In the genomic region with DNA sequence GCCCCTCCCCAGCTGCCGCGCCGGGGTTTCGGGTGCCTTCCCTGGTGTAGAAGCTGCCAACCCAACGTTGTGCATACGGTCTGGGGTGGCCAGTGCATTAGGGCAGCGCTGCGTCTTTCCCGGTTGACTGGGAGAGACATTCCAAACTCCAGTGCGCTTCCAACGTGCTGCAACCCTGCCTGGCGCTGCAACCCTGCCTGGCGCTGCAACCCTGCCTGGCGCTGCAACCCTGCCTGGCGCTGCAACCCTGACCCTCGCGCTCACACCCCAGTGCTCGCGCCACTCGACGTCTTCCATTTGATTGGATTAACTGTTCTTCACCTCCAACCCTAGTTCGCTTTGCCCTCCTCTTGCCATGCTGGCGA, we compare ENCODE assay signal across 10 cellular contexts. TPM values are rescaled to one million over a fixed set of nuclear protein-coding genes. Genes with fewer than 3 reads are reported as not detected.
DNase-seq lines count a peak whose midpoint lies in the region; ATAC-seq, FAIRE-seq and TF ChIP-seq lines count a peak whose summit lies in the region.
"Had no signal": no experiment of that assay in that cellular context is flagged by ENCODE, and none has a peak within 500 bp of the region (broad histone marks: within the 10 kb centered on the region; RNA-seq: fewer than 3 reads in every experiment).

No MANE protein-coding gene starts in this region.

- peaks cover 73% of the 10 kb centered on the region for H3K27me3 ChIP-seq in HUES48 (ENCODE audit: control insufficient read depth, insufficient read depth, low read length)
- peaks cover 56% of the 10 kb centered on the region for H3K27me3 ChIP-seq in astrocyte (ENCODE audit: insufficient read depth, low read length)
- peaks cover 49% of the 10 kb centered on the region for H3K27me3 ChIP-seq in keratinocyte (ENCODE audit: control insufficient read depth, extremely low read depth, insufficient read depth, low read length)

- H3K36me3 ChIP-seq in HUES48 (ENCODE audit: control insufficient read depth, insufficient read depth, low read length) (no peaks in the 10 kb centered on the region), astrocyte (ENCODE audit: insufficient read depth, low read length) (no peaks in the 10 kb centered on the region), keratinocyte (ENCODE audit: control insufficient read depth in 2 of 2, extremely low read depth in 1 of 2, insufficient read depth in 2 of 2, low read length in 2 of 2) (peaks cover 0 to 3% of the 10 kb centered on the region in 2 experiments)

- H3K4me3 ChIP-seq in HUES48 (ENCODE audit: low read depth, low read length) (peak overlapping the region; percentile 81), astrocyte (ENCODE audit: insufficient read depth, low read depth, low read length) (peak overlapping the region; percentile 45), keratinocyte (ENCODE audit: control insufficient read depth in 2 of 3, extremely low read depth in 1 of 3, insufficient read depth in 2 of 3, low read depth in 1 of 3, low read length in 3 of 3) (peak overlapping the region; percentile 54 to 70 (median 70))

- peak overlapping the region; percentile 78 for H2AFZ ChIP-seq in astrocyte (ENCODE audit: low read depth, low read length)
- H2AFZ ChIP-seq in keratinocyte (ENCODE audit: control insufficient read depth, low read length): peak overlapping the region; percentile 90

- peak overlapping the region; percentile 81 for H3K4me3 Mint-ChIP-seq in astrocyte (ENCODE audit: unreplicated experiment)
- peak overlapping the region; percentile 73 to 77 for H3K4me3 Mint-ChIP-seq in stimulated activated naive B cell treated with anti-CD40 and anti-IgM and Interleukin-4, amounts not matched to agents 10 μg/mL and 1 μg/mL and 100 μg/mL, for 72 hours
- no peak overlapping the region for H3K4me3 Mint-ChIP-seq in activated CD4-positive, alpha-beta T cell treated with anti-CD3 and anti-CD28 coated beads, Interleukin-2, amount 10 ng/mL, durations not matched to agents 7 days and 5 days

- FAIRE-seq in astrocyte (lab: Jason Lieb, UNC) (no peak), keratinocyte (lab: Jason Lieb, UNC) (no peak)
- FAIRE-seq: GM19239 had no signal

- H3K79me2 ChIP-seq in astrocyte (ENCODE audit: insufficient read depth, low read length) (no peaks in the 10 kb centered on the region), keratinocyte (ENCODE audit: control insufficient read depth, insufficient read depth, low read length) (no peaks in the 10 kb centered on the region)

- POLR2A ChIA-PET in activated CD4-positive, alpha-beta T cell treated with anti-CD3 and anti-CD28 coated beads, Interleukin-2, amount 10 ng/mL, durations not matched to agents 7 days and 5 days (lab: Charles Lee): no interaction called here

- DNase-seq in astrocyte (ENCODE audit: low read depth) (no peak), keratinocyte (ENCODE audit: low read depth, low spot score) (no peak)
- DNase-seq in stimulated activated naive B cell treated with anti-CD40 and anti-IgM and Interleukin-4, amounts not matched to agents 10 μg/mL and 1 μg/mL and 100 μg/mL, for 72 hours: no peak
- no peak for DNase-seq in activated CD4-positive, alpha-beta T cell treated with anti-CD3 and anti-CD28 coated beads, Interleukin-2, amount 10 ng/mL, durations not matched to agents 7 days and 5 days
- DNase-seq: SIG-M5 had no signal

- H3K27ac Mint-ChIP-seq in astrocyte (ENCODE audit: unreplicated experiment): no peak overlapping the region
- no peak overlapping the region for H3K27ac Mint-ChIP-seq in stimulated activated naive B cell treated with anti-CD40 and anti-IgM and Interleukin-4, amounts not matched to agents 10 μg/mL and 1 μg/mL and 100 μg/mL, for 72 hours
- no peak overlapping the region for H3K27ac Mint-ChIP-seq in activated CD4-positive, alpha-beta T cell treated with anti-CD3 and anti-CD28 coated beads, Interleukin-2, amount 10 ng/mL, durations not matched to agents 7 days and 5 days

- peaks cover 57% of the 10 kb centered on the region for H3K27me3 Mint-ChIP-seq in astrocyte (ENCODE audit: low read depth, unreplicated experiment)
- H3K27me3 Mint-ChIP-seq in stimulated activated naive B cell treated with anti-CD40 and anti-IgM and Interleukin-4, amounts not matched to agents 10 μg/mL and 1 μg/mL and 100 μg/mL, for 72 hours: peaks cover 59 to 86% of the 10 kb centered on the region in 2 donors
- peaks cover 59% of the 10 kb centered on the region for H3K27me3 Mint-ChIP-seq in activated CD4-positive, alpha-beta T cell treated with anti-CD3 and anti-CD28 coated beads, Interleukin-2, amount 10 ng/mL, durations not matched to agents 7 days and 5 days

- peaks cover 2% of the 10 kb centered on the region for H3K4me1 Mint-ChIP-seq in astrocyte (ENCODE audit: low read depth, unreplicated experiment)
- H3K4me1 Mint-ChIP-seq in stimulated activated naive B cell treated with anti-CD40 and anti-IgM and Interleukin-4, amounts not matched to agents 10 μg/mL and 1 μg/mL and 100 μg/mL, for 72 hours: peaks cover 17 to 28% of the 10 kb centered on the region in 2 donors
- H3K4me1 Mint-ChIP-seq in activated CD4-positive, alpha-beta T cell treated with anti-CD3 and anti-CD28 coated beads, Interleukin-2, amount 10 ng/mL, durations not matched to agents 7 days and 5 days: peaks cover 15% of the 10 kb centered on the region

- CTCF ChIA-PET in activated CD4-positive, alpha-beta T cell treated with anti-CD3 and anti-CD28 coated beads, Interleukin-2, amount 10 ng/mL, durations not matched to agents 7 days and 5 days (lab: Charles Lee): interaction anchor here (1.0 kb wide), 1 partner anchor 24 kb away, joined by 5 read pairs; no protein-coding TSS in a partner anchor

- peaks cover 7% of the 10 kb centered on the region for H3K4me1 ChIP-seq in HUES48 (ENCODE audit: control insufficient read depth, insufficient read depth, low read length)
- H3K4me1 ChIP-seq in astrocyte (ENCODE audit: insufficient read depth, low read length): peaks cover 19% of the 10 kb centered on the region
- peaks cover 30% of the 10 kb centered on the region for H3K4me1 ChIP-seq in keratinocyte (ENCODE audit: control insufficient read depth, extremely low read depth, insufficient read depth, low read length)

- no peaks in the 10 kb centered on the region for H4K20me1 ChIP-seq in astrocyte (ENCODE audit: insufficient read depth, low read length)
- H4K20me1 ChIP-seq in keratinocyte (ENCODE audit: control insufficient read depth, extremely low read depth, insufficient read depth, low read length): no peaks in the 10 kb centered on the region

- dilution Hi-C loops in keratinocyte (cut with MboI; ENCODE audit: extremely low pct_ligation_motif_present, low sequenced_read_pairs): no loop called here

- H3K36me3 Mint-ChIP-seq in astrocyte (ENCODE audit: low read depth, unreplicated experiment): no peaks in the 10 kb centered on the region
- no peaks in the 10 kb centered on the region for H3K36me3 Mint-ChIP-seq in stimulated activated naive B cell treated with anti-CD40 and anti-IgM and Interleukin-4, amounts not matched to agents 10 μg/mL and 1 μg/mL and 100 μg/mL, for 72 hours
- no peaks in the 10 kb centered on the region for H3K36me3 Mint-ChIP-seq in activated CD4-positive, alpha-beta T cell treated with anti-CD3 and anti-CD28 coated beads, Interleukin-2, amount 10 ng/mL, durations not matched to agents 7 days and 5 days (ENCODE audit: low read depth)

- H3K9me3 ChIP-seq in HUES48 (ENCODE audit: control insufficient read depth, insufficient read depth, low read length) (no peaks in the 10 kb centered on the region), astrocyte (ENCODE audit: insufficient read depth, low read depth, low read length) (no peaks in the 10 kb centered on the region), keratinocyte (ENCODE audit: control insufficient read depth, low read depth, low read length) (no peaks in the 10 kb centered on the region)
- H3K9me3 ChIP-seq: body of pancreas had no signal

- ATAC-seq in stimulated activated naive B cell treated with anti-CD40 and anti-IgM and Interleukin-4, amounts not matched to agents 10 μg/mL and 1 μg/mL and 100 μg/mL, for 72 hours (replicated peaks): peak; percentile 17 to 21
- no peak for ATAC-seq in GM18858 (IDR thresholded peaks at IDR 0.05; ENCODE audit: unreplicated experiment)
- no peak for ATAC-seq in HG03025 (IDR thresholded peaks at IDR 0.05; ENCODE audit: low FRiP score, unreplicated experiment)

- no peak overlapping the region for H3K27ac ChIP-seq in HUES48 (ENCODE audit: low read depth, low read length)
- H3K27ac ChIP-seq in astrocyte (ENCODE audit: low read depth, low read length): no peak overlapping the region
- H3K27ac ChIP-seq in keratinocyte (ENCODE audit: control insufficient read depth, insufficient read depth, low read length): no peak overlapping the region
- H3K27ac ChIP-seq: body of pancreas had no signal

- no peaks in the 10 kb centered on the region for H3K9me1 ChIP-seq in keratinocyte (ENCODE audit: control insufficient read depth, extremely low read depth, insufficient read depth, low read length)

- H3K9ac ChIP-seq in HUES48 (ENCODE audit: low read depth, low read length) (peak overlapping the region; percentile 97), astrocyte (ENCODE audit: low read length) (no peak overlapping the region), keratinocyte (ENCODE audit: control insufficient read depth, extremely low read depth, insufficient read depth, low read length) (peak overlapping the region; percentile 56)

- no peak for TF ChIP-seq CTCF in astrocyte (IDR thresholded peaks at IDR 0.05; ENCODE audit: insufficient read depth, low read depth, low read length)
- no peak for TF ChIP-seq CTCF in keratinocyte (optimal IDR thresholded peaks at IDR 0.05 in 1 of 3, IDR thresholded peaks at IDR 0.05 in 1 of 3, conservative IDR thresholded peaks at IDR 0.05 in 1 of 3; ENCODE audit: extremely low read depth in 1 of 3, insufficient read depth in 2 of 3, low read length in 3 of 3)

- H3K4me2 ChIP-seq in astrocyte (ENCODE audit: low read length) (peak overlapping the region; percentile 87), keratinocyte (ENCODE audit: control insufficient read depth, extremely low read depth, insufficient read depth, low read depth, low read length) (peak overlapping the region; percentile 95)

- no peaks in the 10 kb centered on the region for H3K9me3 Mint-ChIP-seq in astrocyte (ENCODE audit: unreplicated experiment)
- no peaks in the 10 kb centered on the region for H3K9me3 Mint-ChIP-seq in stimulated activated naive B cell treated with anti-CD40 and anti-IgM and Interleukin-4, amounts not matched to agents 10 μg/mL and 1 μg/mL and 100 μg/mL, for 72 hours
- no peaks in the 10 kb centered on the region for H3K9me3 Mint-ChIP-seq in activated CD4-positive, alpha-beta T cell treated with anti-CD3 and anti-CD28 coated beads, Interleukin-2, amount 10 ng/mL, durations not matched to agents 7 days and 5 days

RNA-seq across cellular contexts. Expression of a gene that starts 0.5 kb away (rescaled TPM):
- total RNA-seq in astrocyte: 0.46 and 0.52 TPM in 2 replicates
- polyA plus RNA-seq in keratinocyte: 0.95 to 2.3 TPM (median 1.6 TPM) in 3 replicates
- 5.9 TPM for polyA plus RNA-seq in keratinocyte (2011; ENCODE audit: low read depth)
- 0.95 and 1.3 TPM in 2 replicates for polyA plus RNA-seq in keratinocyte (2011; cell fraction: cytosol; rRNA removed)
- 11.3 and 11.7 TPM in 2 replicates for polyA plus RNA-seq in keratinocyte (2011; cell fraction: nucleus; rRNA removed)
- polyA plus RNA-seq in keratinocyte (2012; ENCODE audit: low replicate concordance): 1.2 and 8.8 TPM in 2 replicates
- polyA minus RNA-seq in keratinocyte: 0.66 to 1.2 TPM (median 0.80 TPM) in 3 replicates
- not detected for polyA minus RNA-seq in keratinocyte (2011; cell fraction: cytosol; rRNA and poly(A)+ RNA removed)
- 1.3 and 1.8 TPM in 2 replicates for polyA minus RNA-seq in keratinocyte (2011; cell fraction: nucleus; rRNA and poly(A)+ RNA removed)
- under 1 TPM; 0.25 to 0.31 TPM for total RNA-seq in activated CD4-positive, alpha-beta T cell treated with anti-CD3 and anti-CD28 coated beads, Interleukin-2, amount 10 ng/mL, durations not matched to agents 7 days and 5 days

RNA-seq across cellular contexts. Expression of a gene that starts 22.8 kb away (rescaled TPM):
- not detected in 2 replicates for total RNA-seq in astrocyte
- 0.40 to 4.8 TPM (median 0.87 TPM) in 3 replicates for polyA plus RNA-seq in keratinocyte
- polyA plus RNA-seq in keratinocyte (2011; ENCODE audit: low read depth): 4.0 TPM
- 2.4 and 3.9 TPM in 2 replicates for polyA plus RNA-seq in keratinocyte (2011; cell fraction: cytosol; rRNA removed)
- 1.4 and 2.1 TPM in 2 replicates for polyA plus RNA-seq in keratinocyte (2011; cell fraction: nucleus; rRNA removed)
- 2.0 and 15.0 TPM in 2 replicates for polyA plus RNA-seq in keratinocyte (2012; ENCODE audit: low replicate concordance)
- polyA minus RNA-seq in keratinocyte: 0.76 TPM in 1 of 3 replicates, not detected in the others
- not detected for polyA minus RNA-seq in keratinocyte (2011; cell fraction: cytosol; rRNA and poly(A)+ RNA removed)
- polyA minus RNA-seq in keratinocyte (2011; cell fraction: nucleus; rRNA and poly(A)+ RNA removed): not detected in 2 replicates
- total RNA-seq in activated CD4-positive, alpha-beta T cell treated with anti-CD3 and anti-CD28 coated beads, Interleukin-2, amount 10 ng/mL, durations not matched to agents 7 days and 5 days: not detected
- total RNA-seq: body of pancreas had no signal

RNA-seq across cellular contexts. Expression of a gene that starts 46.2 kb away (rescaled TPM):
- total RNA-seq in astrocyte: 767 and 795 TPM in 2 replicates
- 236 to 308 TPM (median 272 TPM) in 3 replicates for polyA plus RNA-seq in keratinocyte
- 1,255 TPM for polyA plus RNA-seq in keratinocyte (2011; ENCODE audit: low read depth)
- 367 and 580 TPM in 2 replicates for polyA plus RNA-seq in keratinocyte (2011; cell fraction: cytosol; rRNA removed)
- 378 and 447 TPM in 2 replicates for polyA plus RNA-seq in keratinocyte (2011; cell fraction: nucleus; rRNA removed)
- polyA plus RNA-seq in keratinocyte (2012; ENCODE audit: low replicate concordance): 695 and 2,008 TPM in 2 replicates
- polyA minus RNA-seq in keratinocyte: 71.7 to 141 TPM (median 108 TPM) in 3 replicates
- 100 TPM for polyA minus RNA-seq in keratinocyte (2011; cell fraction: cytosol; rRNA and poly(A)+ RNA removed)
- 71.1 and 103 TPM in 2 replicates for polyA minus RNA-seq in keratinocyte (2011; cell fraction: nucleus; rRNA and poly(A)+ RNA removed)
- total RNA-seq in activated CD4-positive, alpha-beta T cell treated with anti-CD3 and anti-CD28 coated beads, Interleukin-2, amount 10 ng/mL, durations not matched to agents 7 days and 5 days: 100 to 1,000 TPM; 605 to 645 TPM

RNA-seq across cellular contexts. Expression of a gene that starts 51.6 kb away (rescaled TPM):
- total RNA-seq in astrocyte: 236 TPM in 2 replicates
- polyA plus RNA-seq in keratinocyte: 152 to 261 TPM (median 192 TPM) in 3 replicates
- 318 TPM for polyA plus RNA-seq in keratinocyte (2011; ENCODE audit: low read depth)
- polyA plus RNA-seq in keratinocyte (2011; cell fraction: cytosol; rRNA removed): 272 and 540 TPM in 2 replicates
- polyA plus RNA-seq in keratinocyte (2011; cell fraction: nucleus; rRNA removed): 428 and 649 TPM in 2 replicates
- polyA plus RNA-seq in keratinocyte (2012; ENCODE audit: low replicate concordance): 597 and 1,055 TPM in 2 replicates
- polyA minus RNA-seq in keratinocyte: 297 to 1,322 TPM (median 395 TPM) in 3 replicates
- polyA minus RNA-seq in keratinocyte (2011; cell fraction: cytosol; rRNA and poly(A)+ RNA removed): 688 TPM
- polyA minus RNA-seq in keratinocyte (2011; cell fraction: nucleus; rRNA and poly(A)+ RNA removed): 540 and 556 TPM in 2 replicates
- total RNA-seq in activated CD4-positive, alpha-beta T cell treated with anti-CD3 and anti-CD28 coated beads, Interleukin-2, amount 10 ng/mL, durations not matched to agents 7 days and 5 days: under 1 TPM; 0.77 to 0.99 TPM

Comparison
In these comparisons a context has a peak if more than half of its experiments do, and no peak if none do; other contexts are left out.
1. ATAC-seq: peak in stimulated activated naive B cell treated with anti-CD40 and anti-IgM and Interleukin-4, amounts not matched to agents 10 μg/mL and 1 μg/mL and 100 μg/mL, for 72 hours (2 of 2); none in GM18858 (single experiment) and HG03025 (single experiment).
2. Peak in every context shown above with its lines, with median percentiles within 50 percentile points of each other: H3K4me3 ChIP-seq.